31 cellular contexts compared by ENCODE assay signal in genomic region chr18:68995675-68996074, GRCh38.
A peak's percentile ranks its signal among the peaks of the same experiment; 100 is the strongest.
DNase-seq lines count a peak whose midpoint lies in the region; ATAC-seq and TF ChIP-seq lines count a peak whose summit lies in the region.
"Had no signal": no experiment of that assay in that cellular context is flagged by ENCODE, and none has a peak within 500 bp of the region (broad histone marks: within the 10 kb centered on the region; RNA-seq: fewer than 3 reads in every experiment).

No MANE protein-coding gene starts in this region.

- H3K4me3 ChIP-seq in Karpas-422 (ENCODE audit: low read length) = no peak overlapping the region
- no peak overlapping the region for H3K4me3 ChIP-seq in prostate gland
- H3K4me3 ChIP-seq: A549; BLaER1; BLaER1 treated with 17β-estradiol and CSF1 and Interleukin-3, amounts not matched to agents 10 nM and 100 nM had no signal

- H3K27me3 ChIP-seq in Karpas-422 (ENCODE audit: low read length) (no peaks in the 10 kb centered on the region), prostate gland (replicated peaks; ENCODE audit: insufficient read depth) (no peaks in the 10 kb centered on the region)
- H3K27me3 ChIP-seq: BE2C; BLaER1; BLaER1 treated with 17β-estradiol and CSF1 and Interleukin-3, amounts not matched to agents 10 nM and 100 nM had no signal

- no peaks in the 10 kb centered on the region for H3K9me2 ChIP-seq in Karpas-422 (replicated peaks; ENCODE audit: insufficient read depth, low read length)

- H3K36me3 ChIP-seq in Karpas-422 (ENCODE audit: insufficient read depth, low read length) = no peaks in the 10 kb centered on the region
- H3K36me3 ChIP-seq in prostate gland = no peaks in the 10 kb centered on the region
- H3K36me3 ChIP-seq: BE2C; BLaER1; BLaER1 treated with 17β-estradiol and CSF1 and Interleukin-3, amounts not matched to agents 10 nM and 100 nM had no signal

- no peak overlapping the region for H3K4me2 ChIP-seq in Karpas-422 (ENCODE audit: low read depth, low read length, poor library complexity, severe bottlenecking)
- H3K4me2 ChIP-seq: A549; BLaER1; BLaER1 treated with 17β-estradiol and CSF1 and Interleukin-3, amounts not matched to agents 10 nM and 100 nM had no signal

- no peaks in the 10 kb centered on the region for H3K36me3 Mint-ChIP-seq in nephron progenitor cell (ENCODE audit: low read depth)
- H3K36me3 Mint-ChIP-seq: CD14-positive monocyte; CD4-positive, alpha-beta memory T cell; CD4-positive, CD25-positive, alpha-beta regulatory T cell; CD8-positive, alpha-beta memory T cell; CD8-positive, alpha-beta T cell had no signal

- H3K9ac ChIP-seq in Karpas-422 (ENCODE audit: low read length) = no peak overlapping the region
- H3K9ac ChIP-seq: BLaER1; BLaER1 treated with 17β-estradiol and CSF1 and Interleukin-3, amounts not matched to agents 10 nM and 100 nM had no signal

- no peaks in the 10 kb centered on the region for H3K27me3 Mint-ChIP-seq in nephron progenitor cell (ENCODE audit: low read depth, poor library complexity)
- H3K27me3 Mint-ChIP-seq: B cell; CD4-positive, alpha-beta memory T cell; CD4-positive, alpha-beta T cell; CD4-positive, CD25-positive, alpha-beta regulatory T cell had no signal

- intact Hi-C loops in prostate gland (cut with DNase I) = no loop called here

- H3K9me3 ChIP-seq in Karpas-422 (ENCODE audit: low read length) (peaks cover 3% of the 10 kb centered on the region), prostate gland (no peaks in the 10 kb centered on the region)
- H3K9me3 ChIP-seq: A549, BE2C, BLaER1, Caco-2 had no signal

- no peaks in the 10 kb centered on the region for H3K4me1 Mint-ChIP-seq in nephron progenitor cell
- H3K4me1 Mint-ChIP-seq: B cell; CD14-positive monocyte; CD4-positive, alpha-beta memory T cell; CD4-positive, CD25-positive, alpha-beta regulatory T cell; CD8-positive, alpha-beta memory T cell had no signal

- H3K27ac ChIP-seq in Karpas-422 (ENCODE audit: low read length) (no peak overlapping the region), prostate gland (no peak overlapping the region)
- H3K27ac ChIP-seq: 22Rv1; A549; BLaER1; BLaER1 treated with 17β-estradiol and CSF1 and Interleukin-3, amounts not matched to agents 10 nM and 100 nM; C4-2B had no signal

- ATAC-seq in HG02571 (IDR thresholded peaks at IDR 0.05; ENCODE audit: unreplicated experiment) = no peak
- ATAC-seq: A549; CD8-positive, alpha-beta T cell had no signal

- no peaks in the 10 kb centered on the region for H4K20me1 ChIP-seq in Karpas-422 (ENCODE audit: insufficient read depth, low read depth, low read length)
- H4K20me1 ChIP-seq: BLaER1; BLaER1 treated with 17β-estradiol and CSF1 and Interleukin-3, amounts not matched to agents 10 nM and 100 nM had no signal

- H3K4me1 ChIP-seq in Karpas-422 (ENCODE audit: low read length) (no peaks in the 10 kb centered on the region), prostate gland (replicated peaks) (no peaks in the 10 kb centered on the region)
- H3K4me1 ChIP-seq: A549, BLaER1, Caco-2 had no signal

- peak overlapping the region; percentile 31 for H3K27ac Mint-ChIP-seq in nephron progenitor cell
- H3K27ac Mint-ChIP-seq: B cell; CD14-positive monocyte; CD4-positive, alpha-beta memory T cell; CD4-positive, alpha-beta T cell; CD8-positive, alpha-beta memory T cell; CD8-positive, alpha-beta T cell had no signal

- TF ChIP-seq CTCF in nephron progenitor cell (IDR thresholded peaks at IDR 0.05) (no peak), prostate gland (IDR thresholded peaks at IDR 0.05) (no peak)

- H2AFZ ChIP-seq in Karpas-422 (ENCODE audit: low read length) = no peak overlapping the region

- DNase-seq in Karpas-422 (peak; percentile 14), nephron progenitor cell (no peak), prostate gland (ENCODE audit: low spot score) (no peak)
- DNase-seq: 8988T; ACHN; AML-193; BE2C; C1 segment of cervical spinal cord; Caco-2; Calu3; CD4-positive, alpha-beta memory T cell; CD4-positive, alpha-beta T cell; CD4-positive, CD25-positive, alpha-beta regulatory T cell; CD8-positive, alpha-beta memory T cell; CD8-positive, alpha-beta T cell; COR-L47; DMS 273 treated with DMSO at 0.1 percent for 48 hours; DMS153; DMS53; DMS79; DMS79 treated with DMSO at 0.1 percent for 48 hours; DND-41; EL had no signal

- H3K9me3 Mint-ChIP-seq in nephron progenitor cell = peaks cover 8% of the 10 kb centered on the region
- H3K9me3 Mint-ChIP-seq: CD4-positive, alpha-beta T cell; CD8-positive, alpha-beta T cell had no signal

- TF ChIP-seq POLR2A in prostate gland (IDR thresholded peaks at IDR 0.05) = no peak

- 74% methylated on average over 4 of the region's 4 CpGs for WGBS in prostate gland

- no peak overlapping the region for H3K4me3 Mint-ChIP-seq in nephron progenitor cell
- H3K4me3 Mint-ChIP-seq: B cell; CD14-positive monocyte; CD4-positive, alpha-beta memory T cell; CD4-positive, alpha-beta T cell; CD4-positive, CD25-positive, alpha-beta regulatory T cell; CD8-positive, alpha-beta memory T cell; CD8-positive, alpha-beta T cell had no signal

- H3K79me2 ChIP-seq in Karpas-422 (ENCODE audit: low read length) = no peaks in the 10 kb centered on the region
